In the genomic region with DNA sequence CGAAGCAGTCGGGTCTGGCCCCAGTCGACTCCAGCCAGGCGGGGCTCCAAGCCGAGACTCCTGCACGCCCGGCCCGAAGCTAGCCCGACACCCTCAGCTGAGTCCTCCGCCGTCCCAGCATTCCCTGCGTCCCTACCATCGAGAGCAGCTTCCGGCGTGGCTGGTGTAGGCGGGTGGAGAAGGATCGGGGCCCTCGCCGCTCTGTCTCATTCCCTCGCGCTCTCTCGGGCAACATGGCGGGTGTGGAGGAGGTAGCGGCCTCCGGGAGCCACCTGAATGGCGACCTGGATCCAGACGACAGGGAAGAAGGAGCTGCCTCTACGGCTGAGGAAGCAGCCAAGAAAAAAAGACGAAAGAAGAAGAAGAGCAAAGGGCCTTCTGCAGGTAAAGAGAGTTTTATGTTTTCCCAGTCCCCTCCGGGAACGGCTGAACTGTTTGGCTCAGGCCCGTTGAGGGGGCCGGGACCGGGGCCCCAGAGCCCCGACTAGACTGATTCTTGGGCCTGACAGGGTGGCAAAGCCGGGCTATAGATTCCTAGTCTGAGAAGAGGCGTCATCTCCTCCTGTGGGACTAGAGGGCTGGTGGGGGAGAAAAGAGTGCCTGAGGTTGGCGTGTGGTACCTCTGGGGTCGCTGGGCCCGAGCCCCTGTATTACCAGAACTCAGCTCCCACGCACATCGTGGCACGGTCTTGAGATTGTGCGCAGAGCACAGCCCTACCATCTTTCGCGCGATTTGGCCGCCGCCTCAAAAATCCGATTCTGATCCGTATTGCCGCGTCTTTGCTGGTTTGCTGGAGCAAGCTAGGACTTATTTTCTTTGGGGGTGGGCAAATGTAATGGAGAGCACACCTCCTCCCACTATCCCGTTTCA, we compare ENCODE assay signal across 8 cellular contexts. TPM values are rescaled to one million over a fixed set of nuclear protein-coding genes. Genes with fewer than 3 reads are reported as not detected.
DNase-seq lines count a peak whose midpoint lies in the region; ATAC-seq lines count a peak whose summit lies in the region.

TSS of gene METAP2 (plus strand) at position 206 of the 871 bp plus-strand sequence. CDS start at position 234, 28 bp downstream.

- H3K4me1 ChIP-seq in BLaER1 treated with 17β-estradiol and CSF1 and Interleukin-3, amounts not matched to agents 10 nM and 100 nM: peaks cover 20 to 34% (median 26%) of the 10 kb centered on the region in 10 experiments

- peaks cover 33 to 38% (median 35%) of the 10 kb centered on the region in 11 experiments for H3K36me3 ChIP-seq in BLaER1 treated with 17β-estradiol and CSF1 and Interleukin-3, amounts not matched to agents 10 nM and 100 nM

- no peaks in the 10 kb centered on the region for H3K27me3 ChIP-seq in BLaER1 treated with 17β-estradiol and CSF1 and Interleukin-3, amounts not matched to agents 10 nM and 100 nM

- H3K9ac ChIP-seq in BLaER1 treated with 17β-estradiol and CSF1 and Interleukin-3, amounts not matched to agents 10 nM and 100 nM: peak within 1 kb of the TSS; percentile 95 to 100 (median 97)

- peaks cover 8 to 51% (median 33%) of the 10 kb centered on the region in 11 experiments; a peak in 19 of 22 replicates for H4K20me1 ChIP-seq in BLaER1 treated with 17β-estradiol and CSF1 and Interleukin-3, amounts not matched to agents 10 nM and 100 nM

- H3K9me3 ChIP-seq in BLaER1 treated with 17β-estradiol and CSF1 and Interleukin-3, amounts not matched to agents 10 nM and 100 nM (replicated peaks in 1 of 11): no peaks in the 10 kb centered on the region

- H3K4me3 ChIP-seq in BLaER1 treated with 17β-estradiol and CSF1 and Interleukin-3, amounts not matched to agents 10 nM and 100 nM: peak within 1 kb of the TSS; percentile 82 to 100 (median 94)

- H3K27ac ChIP-seq in BLaER1 treated with 17β-estradiol and CSF1 and Interleukin-3, amounts not matched to agents 10 nM and 100 nM: peak within 1 kb of the TSS; percentile 86 to 99 (median 95)

- ATAC-seq in GM19351 (IDR thresholded peaks at IDR 0.05; ENCODE audit: unreplicated experiment) (peak; percentile 95), HG03521 (IDR thresholded peaks at IDR 0.05; ENCODE audit: unreplicated experiment) (peak; percentile 97), left lobe of liver (peak; percentile 97)

- DNase-seq in NCI-H748 (lab: John Stamatoyannopoulos, UW; ENCODE audit: unreplicated experiment) (peak; percentile 96), dedifferentiated amniotic fluid mesenchymal stem cell (ENCODE audit: extremely low spot score) (peak; percentile 98), left lobe of liver (ENCODE audit: low spot score) (peak; percentile 98)
- peak; percentile 87 for DNase-seq in activated CD4-positive, alpha-beta T cell treated with anti-CD3 and anti-CD28 coated beads, Interleukin-2, amount 50 U/mL, for 1 hour
- DNase-seq in stimulated activated CD4-positive, alpha-beta T cell treated with anti-CD3 and anti-CD28 coated beads, Interleukin-2, amount 100 ng/mL, for 4 hours (ENCODE audit: low read depth): peak; percentile 90

- H3K4me2 ChIP-seq in BLaER1 treated with 17β-estradiol and CSF1 and Interleukin-3, amounts not matched to agents 10 nM and 100 nM: peak within 1 kb of the TSS; percentile 81 to 97 (median 89)

RNA-seq across cellular contexts. Expression of gene METAP2, which starts in this region (rescaled TPM):
- 22.0 TPM for total RNA-seq in left lobe of liver

Comparison
In these comparisons a context has a peak if more than half of its experiments do, and no peak if none do; other contexts are left out.
1. Peak in every context shown above with its lines: DNase-seq, ATAC-seq, H3K4me3 ChIP-seq and H3K27ac ChIP-seq.